In the genomic region with DNA sequence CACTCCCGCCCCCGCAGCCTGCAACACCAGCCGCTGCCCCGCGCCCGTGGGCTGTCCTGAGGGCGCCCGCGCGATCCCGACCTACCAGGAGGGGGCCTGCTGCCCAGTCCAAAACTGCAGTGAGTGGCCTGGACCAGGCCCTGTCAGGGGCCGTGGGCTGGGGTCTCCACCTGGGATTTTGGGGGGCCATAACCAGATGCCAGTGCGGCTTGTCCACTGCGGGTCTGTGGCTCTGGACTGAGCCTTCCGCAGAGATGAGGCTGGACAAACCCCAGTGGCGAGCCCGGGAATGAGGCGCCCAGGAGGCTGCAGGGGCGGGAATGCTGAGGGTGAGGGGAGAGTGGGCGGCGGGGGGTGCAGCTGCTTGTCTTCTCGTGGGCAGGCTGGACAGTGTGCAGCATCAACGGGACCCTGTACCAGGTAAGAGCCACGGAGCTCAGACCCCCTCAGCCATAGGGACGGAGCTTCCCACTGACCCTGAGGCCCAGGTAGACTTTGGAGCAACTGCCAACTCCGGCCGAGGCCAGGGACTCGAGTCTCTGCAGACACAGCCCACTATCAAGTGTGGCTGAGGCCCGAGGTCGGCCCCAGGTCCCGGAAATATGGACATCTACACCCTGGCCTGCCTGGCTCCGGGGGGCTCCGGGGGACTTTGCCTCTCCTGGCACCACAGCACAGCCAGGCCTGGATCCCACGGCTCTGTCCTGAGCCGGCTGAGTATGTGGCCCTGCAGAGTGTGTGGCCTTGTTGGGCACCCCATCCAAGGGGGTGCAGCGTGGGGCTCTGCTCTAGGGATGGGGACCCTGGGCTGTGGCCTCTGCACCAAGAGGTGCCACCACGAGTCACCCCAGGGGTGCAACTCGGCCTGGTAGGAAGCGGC, we compare ENCODE assay signal across 16 cellular contexts. TPM values are rescaled to one million over a fixed set of nuclear protein-coding genes. Genes with fewer than 3 reads are reported as not detected.
DNase-seq lines count a peak whose midpoint lies in the region; ATAC-seq and TF ChIP-seq lines count a peak whose summit lies in the region.
"Had no signal": no experiment of that assay in that cellular context is flagged by ENCODE, and none has a peak within 500 bp of the region (broad histone marks: within the 10 kb centered on the region; RNA-seq: fewer than 3 reads in every experiment).

No MANE protein-coding gene starts in this region.

- no peaks in the 10 kb centered on the region for H3K9me3 ChIP-seq in upper lobe of left lung
- H3K9me3 ChIP-seq: Caco-2 had no signal

- no peak overlapping the region for H3K27ac Mint-ChIP-seq in activated naive CD8-positive, alpha-beta T cell treated with anti-CD3 and anti-CD28 coated beads, Interleukin-2, amount 10 ng/mL, durations not matched to agents 7 days and 5 days
- H3K27ac Mint-ChIP-seq in activated naive CD8-positive, alpha-beta T cell treated with anti-CD3 and anti-CD28 coated beads for 36 hours, result no peak overlapping the region
- no peak overlapping the region for H3K27ac Mint-ChIP-seq in chondrocyte (ENCODE audit: unreplicated experiment)
- H3K27ac Mint-ChIP-seq: activated CD4-positive, alpha-beta T cell treated with anti-CD3 and anti-CD28 coated beads, Interleukin-2, amount 10 ng/mL, durations not matched to agents 24 days and 14 days had no signal

- TF ChIP-seq POLR2A in upper lobe of left lung (IDR thresholded peaks at IDR 0.05), result no peak

- POLR2A ChIA-PET in activated naive CD8-positive, alpha-beta T cell treated with anti-CD3 and anti-CD28 coated beads, Interleukin-2, amount 10 ng/mL, durations not matched to agents 7 days and 5 days (lab: Charles Lee), result no interaction called here

- no peaks in the 10 kb centered on the region for H3K9me3 Mint-ChIP-seq in activated naive CD8-positive, alpha-beta T cell treated with anti-CD3 and anti-CD28 coated beads, Interleukin-2, amount 10 ng/mL, durations not matched to agents 7 days and 5 days
- no peaks in the 10 kb centered on the region for H3K9me3 Mint-ChIP-seq in activated naive CD8-positive, alpha-beta T cell treated with anti-CD3 and anti-CD28 coated beads for 36 hours
- H3K9me3 Mint-ChIP-seq in chondrocyte (ENCODE audit: low read depth), result no peaks in the 10 kb centered on the region
- H3K9me3 Mint-ChIP-seq: activated CD4-positive, alpha-beta T cell treated with anti-CD3 and anti-CD28 coated beads, Interleukin-2, amount 10 ng/mL, durations not matched to agents 24 days and 14 days had no signal

- H3K36me3 ChIP-seq in upper lobe of left lung, result no peaks in the 10 kb centered on the region

- H3K4me3 Mint-ChIP-seq in activated naive CD8-positive, alpha-beta T cell treated with anti-CD3 and anti-CD28 coated beads, Interleukin-2, amount 10 ng/mL, durations not matched to agents 7 days and 5 days, result no peak overlapping the region
- no peak overlapping the region for H3K4me3 Mint-ChIP-seq in activated naive CD8-positive, alpha-beta T cell treated with anti-CD3 and anti-CD28 coated beads for 36 hours
- H3K4me3 Mint-ChIP-seq in chondrocyte (ENCODE audit: unreplicated experiment), result no peak overlapping the region
- H3K4me3 Mint-ChIP-seq: activated CD4-positive, alpha-beta T cell treated with anti-CD3 and anti-CD28 coated beads, Interleukin-2, amount 10 ng/mL, durations not matched to agents 24 days and 14 days had no signal

- H3K4me3 ChIP-seq in upper lobe of left lung, result no peak overlapping the region

- H3K4me1 Mint-ChIP-seq in activated naive CD8-positive, alpha-beta T cell treated with anti-CD3 and anti-CD28 coated beads, Interleukin-2, amount 10 ng/mL, durations not matched to agents 7 days and 5 days, result no peaks in the 10 kb centered on the region
- H3K4me1 Mint-ChIP-seq in activated naive CD8-positive, alpha-beta T cell treated with anti-CD3 and anti-CD28 coated beads for 36 hours, result no peaks in the 10 kb centered on the region
- no peaks in the 10 kb centered on the region for H3K4me1 Mint-ChIP-seq in chondrocyte (ENCODE audit: low read depth)
- H3K4me1 Mint-ChIP-seq: activated CD4-positive, alpha-beta T cell treated with anti-CD3 and anti-CD28 coated beads, Interleukin-2, amount 10 ng/mL, durations not matched to agents 24 days and 14 days had no signal

- peaks cover 0 to 6% (median 2%) of the 10 kb centered on the region in 4 donors for H3K4me1 ChIP-seq in upper lobe of left lung
- H3K4me1 ChIP-seq: Caco-2 had no signal

- no peak for ATAC-seq in activated naive CD8-positive, alpha-beta T cell treated with anti-CD3 and anti-CD28 coated beads, Interleukin-2, amount 10 ng/mL, durations not matched to agents 7 days and 5 days (ENCODE audit: low read depth)
- no peak for ATAC-seq in upper lobe of left lung (ENCODE audit: low FRiP score in 2 of 2)
- ATAC-seq in GM18873 (IDR thresholded peaks at IDR 0.05; ENCODE audit: low FRiP score, unreplicated experiment), result no peak

- H3K27me3 Mint-ChIP-seq in activated naive CD8-positive, alpha-beta T cell treated with anti-CD3 and anti-CD28 coated beads, Interleukin-2, amount 10 ng/mL, durations not matched to agents 7 days and 5 days, result no peaks in the 10 kb centered on the region
- no peaks in the 10 kb centered on the region for H3K27me3 Mint-ChIP-seq in activated naive CD8-positive, alpha-beta T cell treated with anti-CD3 and anti-CD28 coated beads for 36 hours
- no peaks in the 10 kb centered on the region for H3K27me3 Mint-ChIP-seq in chondrocyte (ENCODE audit: low read depth)
- H3K27me3 Mint-ChIP-seq: activated CD4-positive, alpha-beta T cell treated with anti-CD3 and anti-CD28 coated beads, Interleukin-2, amount 10 ng/mL, durations not matched to agents 24 days and 14 days had no signal

- no peak overlapping the region for H3K27ac ChIP-seq in upper lobe of left lung

- no peak for TF ChIP-seq EP300 in upper lobe of left lung (IDR thresholded peaks at IDR 0.05)

- WGBS in upper lobe of left lung, 2 donors, result 78 to 83% methylated on average over 9 to 21 of the region's 39 CpGs

- DNase-seq in activated naive CD8-positive, alpha-beta T cell treated with anti-CD3 and anti-CD28 coated beads, Interleukin-2, amount 10 ng/mL, durations not matched to agents 7 days and 5 days, result peak; percentile 23
- no peak for DNase-seq in activated naive CD8-positive, alpha-beta T cell treated with anti-CD3 and anti-CD28 coated beads for 36 hours
- DNase-seq in chondrocyte (ENCODE audit: low spot score) (no peak), mesenteric fat pad (ENCODE audit: low spot score) (peak; percentile 87), upper lobe of left lung (peak; percentile 18 to 74), NCI-H2107 treated with DMSO at 0.1 percent for 48 hours (lab: John Stamatoyannopoulos, UW; ENCODE audit: unreplicated experiment) (no peak), NOMO-1 treated with dmso at 0.1 percent for 144 hours (lab: John Stamatoyannopoulos, UW; ENCODE audit: unreplicated experiment) (no peak)
- DNase-seq: activated CD4-positive, alpha-beta T cell treated with anti-CD3 and anti-CD28 coated beads, Interleukin-2, amount 10 ng/mL, durations not matched to agents 24 days and 14 days; activated T-cell treated with anti-CD3 and anti-CD28 coated beads, Interleukin-2, amount 50 U/mL, for 1 hour; amygdala; GF-D8; stimulated activated CD4-positive, alpha-beta T cell treated with anti-CD3 and anti-CD28 coated beads, Interleukin-2, amount 100 ng/mL, for 24 hours had no signal

- peaks cover 0 to 18% (median 5%) of the 10 kb centered on the region in 4 donors for H3K27me3 ChIP-seq in upper lobe of left lung

- TF ChIP-seq CTCF in chondrocyte (IDR thresholded peaks at IDR 0.05) (peak; percentile 22), upper lobe of left lung (IDR thresholded peaks at IDR 0.05) (no peak)

- H3K36me3 Mint-ChIP-seq in activated naive CD8-positive, alpha-beta T cell treated with anti-CD3 and anti-CD28 coated beads, Interleukin-2, amount 10 ng/mL, durations not matched to agents 7 days and 5 days, result no peaks in the 10 kb centered on the region
- no peaks in the 10 kb centered on the region for H3K36me3 Mint-ChIP-seq in activated naive CD8-positive, alpha-beta T cell treated with anti-CD3 and anti-CD28 coated beads for 36 hours
- H3K36me3 Mint-ChIP-seq in chondrocyte (ENCODE audit: low read depth), result no peaks in the 10 kb centered on the region

RNA-seq across cellular contexts. Expression of a gene that starts 24.7 kb away (rescaled TPM):
- not detected for total RNA-seq in activated naive CD8-positive, alpha-beta T cell treated with anti-CD3 and anti-CD28 coated beads, Interleukin-2, amount 10 ng/mL, durations not matched to agents 7 days and 5 days
- not detected for total RNA-seq in activated naive CD8-positive, alpha-beta T cell treated with anti-CD3 and anti-CD28 coated beads for 36 hours
- total RNA-seq in chondrocyte, result not detected in 3 replicates
- total RNA-seq in mesenteric fat pad, result not detected
- total RNA-seq in upper lobe of left lung, result 10 to 100 TPM in 4 of 6 donors, 1 to 10 TPM in 2; 3.2 to 54.5 (median 16.2) TPM
- total RNA-seq: activated CD4-positive, alpha-beta T cell treated with anti-CD3 and anti-CD28 coated beads, Interleukin-2, amount 10 ng/mL, durations not matched to agents 24 days and 14 days; Caco-2; epithelial cell of proximal tubule; glomerular endothelial cell had no signal

RNA-seq across cellular contexts. Expression of a gene that starts 40.4 kb away (rescaled TPM):
- total RNA-seq in activated naive CD8-positive, alpha-beta T cell treated with anti-CD3 and anti-CD28 coated beads, Interleukin-2, amount 10 ng/mL, durations not matched to agents 7 days and 5 days, result not detected
- total RNA-seq in activated naive CD8-positive, alpha-beta T cell treated with anti-CD3 and anti-CD28 coated beads for 36 hours, result not detected
- not detected in 3 replicates for total RNA-seq in chondrocyte
- total RNA-seq in mesenteric fat pad, result not detected
- 1 to 10 TPM in 2 of 6 donors, under 1 TPM in 3, not detected in 1; under 0.01 to 7.3 (median 0.78) TPM for total RNA-seq in upper lobe of left lung
- total RNA-seq: activated CD4-positive, alpha-beta T cell treated with anti-CD3 and anti-CD28 coated beads, Interleukin-2, amount 10 ng/mL, durations not matched to agents 24 days and 14 days; epithelial cell of proximal tubule; glomerular endothelial cell had no signal

Comparison
In these comparisons a context has a peak if more than half of its experiments do, and no peak if none do; other contexts are left out.
1. DNase-seq: peak in activated naive CD8-positive, alpha-beta T cell treated with anti-CD3 and anti-CD28 coated beads, Interleukin-2, amount 10 ng/mL, durations not matched to agents 7 days and 5 days (single experiment), mesenteric fat pad (single experiment) and upper lobe of left lung (2 of 2); none in activated naive CD8-positive, alpha-beta T cell treated with anti-CD3 and anti-CD28 coated beads for 36 hours (single experiment), chondrocyte (single experiment), NCI-H2107 treated with DMSO at 0.1 percent for 48 hours (single experiment) and NOMO-1 treated with dmso at 0.1 percent for 144 hours (single experiment).